ENCODE assay signal across 28 cellular contexts in genomic region chr4:87986508-87986907, GRCh38. TPM values are rescaled to one million over a fixed set of nuclear protein-coding genes. Genes with fewer than 3 reads are reported as not detected.
"Had no signal": no experiment of that assay in that cellular context is flagged by ENCODE, and none has a peak within 500 bp of the region (broad histone marks: within the 10 kb centered on the region; RNA-seq: fewer than 3 reads in every experiment).

No MANE protein-coding gene starts in this region.

- H3K9me3 ChIP-seq: colonic mucosa, esophagus muscularis mucosa, esophagus squamous epithelium, gastrocnemius medialis, gastroesophageal sphincter, heart right ventricle had no signal

- ATAC-seq: effector memory CD8-positive, alpha-beta T cell; esophagus mucosa; foreskin keratinocyte; gastrocnemius medialis; gastroesophageal sphincter had no signal

- H3K4me3 ChIP-seq: colonic mucosa, coronary artery, dorsolateral prefrontal cortex, esophagus muscularis mucosa, esophagus squamous epithelium, gastrocnemius medialis, gastroesophageal sphincter, heart right ventricle had no signal

- H3K4me1 ChIP-seq: colonic mucosa, esophagus muscularis mucosa, esophagus squamous epithelium, foreskin keratinocyte, gastrocnemius medialis, gastroesophageal sphincter, heart right ventricle had no signal

- DNase-seq: colonic mucosa; cortex of kidney; dermis blood vessel endothelial cell; dorsolateral prefrontal cortex; effector CD4-positive, alpha-beta T cell; effector CD8-positive, alpha-beta T cell; effector memory CD4-positive, alpha-beta T cell; effector memory CD8-positive, alpha-beta T cell; endodermal cell; erythroblast; esophagus squamous epithelium; foreskin fibroblast; foreskin keratinocyte; foreskin melanocyte; gastrocnemius medialis; glutamatergic neuron; head of caudate nucleus; heart right ventricle had no signal

- H3K36me3 ChIP-seq: colonic mucosa, esophagus muscularis mucosa, esophagus squamous epithelium, gastrocnemius medialis, gastroesophageal sphincter, heart right ventricle had no signal

- FAIRE-seq: colon, endometrium, endothelial cell of umbilical vein, frontal cortex had no signal

- H3K27me3 ChIP-seq: colonic mucosa, dorsolateral prefrontal cortex, esophagus muscularis mucosa, esophagus squamous epithelium, foreskin keratinocyte, gastrocnemius medialis, gastroesophageal sphincter had no signal

- H3K27ac ChIP-seq: colonic mucosa, coronary artery, epithelial cell of prostate, esophagus muscularis mucosa, esophagus squamous epithelium, foreskin keratinocyte, gastrocnemius medialis, gastroesophageal sphincter, heart right ventricle had no signal

RNA-seq across cellular contexts. Expression of gene SPP1, which starts 11.0 kb away (rescaled TPM):
- total RNA-seq: dermis microvascular lymphatic vessel endothelial cell, endothelial cell of umbilical vein had no signal
- polyA plus RNA-seq: endothelial cell of umbilical vein had no signal
